Comparison of ENCODE assay signal across 8 cellular contexts in genomic region chr10:44864637-44865288, GRCh38. TPM values are rescaled to one million over a fixed set of nuclear protein-coding genes. Genes with fewer than 3 reads are reported as not detected.
DNase-seq lines count a peak whose midpoint lies in the region; ATAC-seq and TF ChIP-seq lines count a peak whose summit lies in the region.

No MANE protein-coding gene starts in this region.

- TF ChIP-seq CTCF in fibroblast of villous mesenchyme (IDR thresholded peaks at IDR 0.05; ENCODE audit: insufficient read depth, low read depth, low read length) = peak; percentile 96
- peak; percentile 98 for TF ChIP-seq CTCF in neural cell (IDR thresholded peaks at IDR 0.05; ENCODE audit: poor library complexity, severe bottlenecking)

- peak overlapping the region; percentile 47 for H2AFZ ChIP-seq in neural cell (ENCODE audit: low read depth, low read length)

- peak overlapping the region; percentile 69 for H3K9ac ChIP-seq in neural cell (ENCODE audit: low read length)

- no peaks in the 10 kb centered on the region for H3K9me3 ChIP-seq in neural cell (ENCODE audit: low read length)

- peak overlapping the region; percentile 59 for H3K27ac ChIP-seq in neural cell (ENCODE audit: low read length)

- H3K36me3 Mint-ChIP-seq in stimulated activated naive CD8-positive, alpha-beta T cell treated with anti-CD3 and anti-CD28 coated beads, Interleukin-15, Interleukin-2, amounts not matched to agents 100 ng/mL and 50 ng/mL, for 24 hours (ENCODE audit: low read depth) = no peaks in the 10 kb centered on the region

- DNase-seq in DMS153 treated with DMSO at 0.1 percent for 48 hours (lab: John Stamatoyannopoulos, UW; ENCODE audit: unreplicated experiment) (peak; percentile 78), KBM-7 (peak; percentile 88), RPMI8226 (peak; percentile 78), activated gamma-delta T cell (lab: John Stamatoyannopoulos, UW) (peak; percentile 56), fibroblast of villous mesenchyme (ENCODE audit: low read depth) (peak; percentile 77)

- peak overlapping the region; percentile 60 for H3K4me3 ChIP-seq in fibroblast of villous mesenchyme (ENCODE audit: low read depth, low read length)
- peak overlapping the region; percentile 64 for H3K4me3 ChIP-seq in neural cell (ENCODE audit: low read length)

- H3K4me3 Mint-ChIP-seq in stimulated activated naive CD8-positive, alpha-beta T cell treated with anti-CD3 and anti-CD28 coated beads, Interleukin-15, Interleukin-2, amounts not matched to agents 100 ng/mL and 50 ng/mL, for 24 hours = peak overlapping the region; percentile 83

- ATAC-seq in GM21723 (IDR thresholded peaks at IDR 0.05; ENCODE audit: unreplicated experiment) = peak; percentile 84

- in situ Hi-C loops in KBM-7 (cut with MboI; ENCODE audit: low pct_unique_long_range_greater_than_20kb, low sequenced_read_pairs) = loop anchor here (25.0 kb wide), 2 partner anchors 477 to 1202 kb away; partner anchors contain the start of gene CXCL12

- peaks cover 13% of the 10 kb centered on the region for H3K4me1 Mint-ChIP-seq in stimulated activated naive CD8-positive, alpha-beta T cell treated with anti-CD3 and anti-CD28 coated beads, Interleukin-15, Interleukin-2, amounts not matched to agents 100 ng/mL and 50 ng/mL, for 24 hours (ENCODE audit: low read depth)

- H3K79me2 ChIP-seq in neural cell (replicated peaks; ENCODE audit: insufficient read depth, low read length) = no peaks in the 10 kb centered on the region

- no peaks in the 10 kb centered on the region for H3K9me2 ChIP-seq in neural cell (ENCODE audit: insufficient read depth, low read length)

- H4K20me1 ChIP-seq in neural cell (ENCODE audit: insufficient read depth) = no peaks in the 10 kb centered on the region

- peak; percentile 95 for TF ChIP-seq RAD21 in neural cell (conservative IDR thresholded peaks at IDR 0.05)

- H3K9me3 Mint-ChIP-seq in stimulated activated naive CD8-positive, alpha-beta T cell treated with anti-CD3 and anti-CD28 coated beads, Interleukin-15, Interleukin-2, amounts not matched to agents 100 ng/mL and 50 ng/mL, for 24 hours = no peaks in the 10 kb centered on the region

- no peaks in the 10 kb centered on the region for H3K27me3 ChIP-seq in neural cell (ENCODE audit: insufficient read depth, low read depth, low read length)

- no peak for TF ChIP-seq EP300 in neural cell (conservative IDR thresholded peaks at IDR 0.05; ENCODE audit: poor library complexity, severe bottlenecking)

- peaks cover 59% of the 10 kb centered on the region for H3K27me3 Mint-ChIP-seq in stimulated activated naive CD8-positive, alpha-beta T cell treated with anti-CD3 and anti-CD28 coated beads, Interleukin-15, Interleukin-2, amounts not matched to agents 100 ng/mL and 50 ng/mL, for 24 hours

- no peaks in the 10 kb centered on the region for H3F3A ChIP-seq in neural cell (ENCODE audit: insufficient read depth, low read length, poor library complexity, severe bottlenecking)

- H3K27ac Mint-ChIP-seq in stimulated activated naive CD8-positive, alpha-beta T cell treated with anti-CD3 and anti-CD28 coated beads, Interleukin-15, Interleukin-2, amounts not matched to agents 100 ng/mL and 50 ng/mL, for 24 hours = no peak overlapping the region

- H3K36me3 ChIP-seq in neural cell (ENCODE audit: insufficient read depth, low read length) = no peaks in the 10 kb centered on the region

- peak overlapping the region; percentile 42 for H3K4me2 ChIP-seq in neural cell (ENCODE audit: low read length)

TF ChIP-seq in neural cell, 6 proteins besides CTCF, POLR2A, EP300 and RAD21:
- TF ChIP-seq POLR2AphosphoS5 (IDR thresholded peaks at IDR 0.05) (peak; percentile 47), SMC3 (conservative IDR thresholded peaks at IDR 0.05; ENCODE audit: poor library complexity) (peak; percentile 97), MXI1 (conservative IDR thresholded peaks at IDR 0.05; ENCODE audit: poor library complexity, severe bottlenecking) (peak; percentile 70), EZH2 (IDR thresholded peaks at IDR 0.05; ENCODE audit: borderline replicate concordance, insufficient read depth, low read length, poor library complexity, severe bottlenecking) (no peak)
- TF ChIP-seq, protein P1, sequence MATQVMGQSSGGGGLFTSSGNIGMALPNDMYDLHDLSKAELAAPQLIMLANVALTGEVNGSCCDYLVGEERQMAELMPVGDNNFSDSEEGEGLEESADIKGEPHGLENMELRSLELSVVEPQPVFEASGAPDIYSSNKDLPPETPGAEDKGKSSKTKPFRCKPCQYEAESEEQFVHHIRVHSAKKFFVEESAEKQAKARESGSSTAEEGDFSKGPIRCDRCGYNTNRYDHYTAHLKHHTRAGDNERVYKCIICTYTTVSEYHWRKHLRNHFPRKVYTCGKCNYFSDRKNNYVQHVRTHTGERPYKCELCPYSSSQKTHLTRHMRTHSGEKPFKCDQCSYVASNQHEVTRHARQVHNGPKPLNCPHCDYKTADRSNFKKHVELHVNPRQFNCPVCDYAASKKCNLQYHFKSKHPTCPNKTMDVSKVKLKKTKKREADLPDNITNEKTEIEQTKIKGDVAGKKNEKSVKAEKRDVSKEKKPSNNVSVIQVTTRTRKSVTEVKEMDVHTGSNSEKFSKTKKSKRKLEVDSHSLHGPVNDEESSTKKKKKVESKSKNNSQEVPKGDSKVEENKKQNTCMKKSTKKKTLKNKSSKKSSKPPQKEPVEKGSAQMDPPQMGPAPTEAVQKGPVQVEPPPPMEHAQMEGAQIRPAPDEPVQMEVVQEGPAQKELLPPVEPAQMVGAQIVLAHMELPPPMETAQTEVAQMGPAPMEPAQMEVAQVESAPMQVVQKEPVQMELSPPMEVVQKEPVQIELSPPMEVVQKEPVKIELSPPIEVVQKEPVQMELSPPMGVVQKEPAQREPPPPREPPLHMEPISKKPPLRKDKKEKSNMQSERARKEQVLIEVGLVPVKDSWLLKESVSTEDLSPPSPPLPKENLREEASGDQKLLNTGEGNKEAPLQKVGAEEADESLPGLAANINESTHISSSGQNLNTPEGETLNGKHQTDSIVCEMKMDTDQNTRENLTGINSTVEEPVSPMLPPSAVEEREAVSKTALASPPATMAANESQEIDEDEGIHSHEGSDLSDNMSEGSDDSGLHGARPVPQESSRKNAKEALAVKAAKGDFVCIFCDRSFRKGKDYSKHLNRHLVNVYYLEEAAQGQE (IDR thresholded peaks at IDR 0.05; ENCODE audit: borderline replicate concordance) = peak; percentile 46

RNA-seq across cellular contexts. Expression of gene TMEM72, which starts 46.4 kb away (rescaled TPM):
- total RNA-seq in fibroblast of villous mesenchyme = not detected in 2 replicates
- 1.4 TPM in 2 replicates for polyA plus RNA-seq in neural cell
- 0.24 and 0.58 TPM in 2 replicates for polyA minus RNA-seq in neural cell

Comparison
In these comparisons a context has a peak if more than half of its experiments do, and no peak if none do; other contexts are left out.
1. Peak in every context shown above with its lines: DNase-seq, ATAC-seq, H3K4me3 ChIP-seq and H3K27ac ChIP-seq.